ENCODE assay signal across 16 cellular contexts in genomic region chr1:245475961-245476522, GRCh38.
"Had no signal": no experiment of that assay in that cellular context is flagged by ENCODE, and none has a peak within 500 bp of the region (broad histone marks: within the 10 kb centered on the region; RNA-seq: fewer than 3 reads in every experiment).

No MANE protein-coding gene starts in this region.

- H3K9me3 ChIP-seq: lower lobe of right lung, neutrophil had no signal

- H3K27me3 ChIP-seq: neutrophil had no signal

- H3K4me3 ChIP-seq: lower lobe of right lung had no signal

- H3K4me1 ChIP-seq: lower lobe of right lung, parathyroid adenoma had no signal

- H3K9ac ChIP-seq: parathyroid adenoma had no signal

- DNase-seq: activated CD4-positive, alpha-beta memory T cell treated with anti-CD3 and anti-CD28 coated beads, Interleukin-2, amount 10 ng/mL, durations not matched to agents 7 days and 5 days; activated CD4-positive, alpha-beta T cell treated with anti-CD3 and anti-CD28 coated beads for 48 hours; activated CD4-positive, CD25-positive, alpha-beta regulatory T cell; activated CD8-positive, alpha-beta memory T cell treated with anti-CD3 and anti-CD28 coated beads, Interleukin-2, amount 10 ng/mL, durations not matched to agents 7 days and 5 days; amygdala; caudate nucleus; effector memory CD8-positive, alpha-beta T cell; hypothalamus; lower lobe of right lung; stimulated activated CD4-positive, alpha-beta T cell treated with anti-CD3 and anti-CD28 coated beads, Interleukin-12 subunit alpha, Interleukin-12 subunit beta, amount 100 ng/mL, for 4 hours; stimulated activated CD4-positive, alpha-beta T cell treated with anti-CD3 and anti-CD28 coated beads, Interleukin-1b, Interleukin-23, amount 100 ng/mL, for 48 hours; stimulated activated CD8-positive, alpha-beta memory T cell treated with anti-CD3 and anti-CD28 coated beads, Interleukin-4, amount 100 ng/mL, for 48 hours; stimulated activated naive CD4-positive, alpha-beta T cell; T-helper 9 cell had no signal

- ATAC-seq: activated CD8-positive, alpha-beta memory T cell treated with anti-CD3 and anti-CD28 coated beads, Interleukin-2, amount 10 ng/mL, durations not matched to agents 7 days and 5 days; effector memory CD8-positive, alpha-beta T cell; lower lobe of right lung had no signal

- H3K36me3 ChIP-seq: lower lobe of right lung, neutrophil had no signal
